13 cellular contexts compared by ENCODE assay signal in the genomic region with DNA sequence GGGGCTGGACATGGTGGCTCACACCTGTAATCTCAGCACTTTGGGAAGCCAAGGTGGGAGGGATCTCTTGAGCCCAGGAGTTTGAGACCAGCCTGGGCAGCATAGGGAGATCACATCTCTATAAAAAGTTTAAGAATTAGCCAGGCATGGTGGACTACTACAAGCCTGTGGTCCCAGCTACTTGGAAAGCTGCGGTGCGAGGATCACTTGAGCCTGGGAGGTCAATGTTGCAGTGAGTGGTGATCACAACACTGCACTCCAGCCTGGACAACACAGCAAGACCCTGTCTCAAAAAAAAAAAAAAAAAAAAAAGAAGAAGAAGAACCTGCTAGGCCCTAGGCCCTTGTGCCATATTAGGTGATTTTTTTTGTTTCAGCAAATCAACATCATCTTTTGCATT.
DNase-seq lines count a peak whose midpoint lies in the region; ATAC-seq lines count a peak whose summit lies in the region.
"Had no signal": no experiment of that assay in that cellular context is flagged by ENCODE, and none has a peak within 500 bp of the region (broad histone marks: within the 10 kb centered on the region; RNA-seq: fewer than 3 reads in every experiment).

No MANE protein-coding gene starts in this region.

- ATAC-seq in GM18502 (IDR thresholded peaks at IDR 0.05; ENCODE audit: poor library complexity, unreplicated experiment) (peak; percentile 10), HG03520 (IDR thresholded peaks at IDR 0.05; ENCODE audit: unreplicated experiment) (peak; percentile 4)

- intact Hi-C loops in dendritic cell treated with granulocyte-macrophage colony-stimulating factor and Interleukin-4, amounts not matched to agents 40 ng/mL and 50 ng/mL, for 4 days (cut with micrococcal nuclease) = loop anchor here (10.0 kb wide), 1 partner anchor 387 kb away; no protein-coding TSS in a partner anchor

- peaks cover 12% of the 10 kb centered on the region for H3K9me3 Mint-ChIP-seq in dendritic cell treated with granulocyte-macrophage colony-stimulating factor and Interleukin-4, amounts not matched to agents 40 ng/mL and 50 ng/mL, for 4 days
- H3K9me3 Mint-ChIP-seq: activated naive CD4-positive, alpha-beta T cell treated with anti-CD3 and anti-CD28 coated beads, Interleukin-2, amount 50 U/mL, for 24 hours had no signal

- H3K27me3 ChIP-seq in effector memory CD4-positive, alpha-beta T cell (replicated peaks; ENCODE audit: control insufficient read depth, insufficient read depth, low read length, poor library complexity, severe bottlenecking) = no peaks in the 10 kb centered on the region

- peak overlapping the region; percentile 59 for H3K27ac Mint-ChIP-seq in dendritic cell treated with granulocyte-macrophage colony-stimulating factor and Interleukin-4, amounts not matched to agents 40 ng/mL and 50 ng/mL, for 4 days
- H3K27ac Mint-ChIP-seq: activated naive CD4-positive, alpha-beta T cell treated with anti-CD3 and anti-CD28 coated beads, Interleukin-2, amount 50 U/mL, for 24 hours had no signal

- no peak overlapping the region for H3K4me3 ChIP-seq in skin epidermis
- no peak overlapping the region for H3K4me3 ChIP-seq in effector memory CD4-positive, alpha-beta T cell (ENCODE audit: insufficient read depth, low read depth, low read length, poor library complexity, severe bottlenecking)

- H3K36me3 Mint-ChIP-seq in dendritic cell treated with granulocyte-macrophage colony-stimulating factor and Interleukin-4, amounts not matched to agents 40 ng/mL and 50 ng/mL, for 4 days (ENCODE audit: low read depth) = peaks cover 21% of the 10 kb centered on the region

- no peak overlapping the region for H3K4me3 Mint-ChIP-seq in dendritic cell treated with granulocyte-macrophage colony-stimulating factor and Interleukin-4, amounts not matched to agents 40 ng/mL and 50 ng/mL, for 4 days
- H3K4me3 Mint-ChIP-seq: activated naive CD4-positive, alpha-beta T cell treated with anti-CD3 and anti-CD28 coated beads, Interleukin-2, amount 50 U/mL, for 24 hours had no signal

- no peak for DNase-seq in effector memory CD4-positive, alpha-beta T cell
- DNase-seq in globus pallidus (ENCODE audit: low spot score) (no peak), epidermal melanocyte (ENCODE audit: insufficient read length, low spot score) (no peak), D341Med (ENCODE audit: low spot score) (no peak)
- DNase-seq: DMS79, mesendoderm, NCI-H2107, nucleus accumbens had no signal

- no peaks in the 10 kb centered on the region for H3K4me1 ChIP-seq in effector memory CD4-positive, alpha-beta T cell (ENCODE audit: control insufficient read depth, insufficient read depth, low read length, poor library complexity, severe bottlenecking)

- no peaks in the 10 kb centered on the region for H3K9me3 ChIP-seq in effector memory CD4-positive, alpha-beta T cell (ENCODE audit: control insufficient read depth, low read length)

- H3K27ac ChIP-seq in skin epidermis = peak overlapping the region in 11 of 21 experiments; percentile 14 to 65 (median 45)
- no peak overlapping the region for H3K27ac ChIP-seq in effector memory CD4-positive, alpha-beta T cell (ENCODE audit: insufficient read depth, low read length, poor library complexity, severe bottlenecking)

- no peaks in the 10 kb centered on the region for H3K27me3 Mint-ChIP-seq in dendritic cell treated with granulocyte-macrophage colony-stimulating factor and Interleukin-4, amounts not matched to agents 40 ng/mL and 50 ng/mL, for 4 days
- H3K27me3 Mint-ChIP-seq: activated naive CD4-positive, alpha-beta T cell treated with anti-CD3 and anti-CD28 coated beads, Interleukin-2, amount 50 U/mL, for 24 hours had no signal

- H3K4me1 Mint-ChIP-seq in dendritic cell treated with granulocyte-macrophage colony-stimulating factor and Interleukin-4, amounts not matched to agents 40 ng/mL and 50 ng/mL, for 4 days (ENCODE audit: low read depth) = peaks cover 39% of the 10 kb centered on the region
- H3K4me1 Mint-ChIP-seq: activated naive CD4-positive, alpha-beta T cell treated with anti-CD3 and anti-CD28 coated beads, Interleukin-2, amount 50 U/mL, for 24 hours had no signal

- no peaks in the 10 kb centered on the region for H3K36me3 ChIP-seq in effector memory CD4-positive, alpha-beta T cell (ENCODE audit: control insufficient read depth, insufficient read depth, low read length)
